ENCODE assay signal across 25 cellular contexts in the genomic region with DNA sequence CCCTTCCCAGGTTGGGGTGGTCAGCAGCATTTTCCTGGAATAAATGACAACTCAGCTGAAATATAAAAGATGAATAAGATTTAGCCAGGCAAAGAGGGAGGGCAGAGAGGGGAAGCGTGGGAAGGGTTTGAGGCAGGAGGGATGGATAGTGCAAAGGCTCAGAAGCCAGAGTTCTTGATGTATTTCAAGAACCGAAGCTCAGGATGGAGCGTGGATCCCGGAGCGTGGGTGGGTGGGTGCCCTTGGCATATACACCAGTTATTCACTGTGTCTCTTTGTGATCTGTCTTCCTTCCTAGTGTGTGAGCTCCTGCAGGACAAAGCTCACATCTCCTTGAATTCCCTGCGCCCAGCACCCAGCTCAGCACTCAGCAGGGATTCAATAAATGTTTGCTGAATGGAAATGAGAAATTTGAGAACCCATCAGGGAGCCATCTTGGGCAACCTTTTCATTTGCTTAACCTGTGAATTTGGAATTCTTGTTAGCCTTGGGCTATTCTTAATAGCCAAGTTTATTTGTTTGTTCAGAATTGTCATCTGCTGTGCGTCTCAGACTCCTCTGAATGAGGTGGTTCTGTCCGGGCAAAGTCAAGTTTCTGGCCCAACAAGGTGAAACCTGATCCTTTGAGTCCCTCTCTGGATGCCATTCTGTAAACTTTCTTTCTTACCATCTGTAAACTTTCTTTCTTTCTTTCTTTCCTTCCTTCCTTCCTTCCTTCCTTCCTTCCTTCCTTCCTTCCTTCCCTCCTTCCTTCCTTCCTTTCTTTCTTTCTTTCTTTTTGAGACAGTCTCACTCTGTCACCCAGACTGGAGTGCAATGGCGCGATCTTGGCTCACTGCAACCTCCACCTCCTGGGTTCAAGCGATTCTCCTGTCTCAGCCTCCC. TPM values are rescaled to one million over a fixed set of nuclear protein-coding genes. Genes with fewer than 3 reads are reported as not detected.
A peak's percentile ranks its signal among the peaks of the same experiment; 100 is the strongest.
DNase-seq lines count a peak whose midpoint lies in the region; ATAC-seq and TF ChIP-seq lines count a peak whose summit lies in the region.
"Had no signal": no experiment of that assay in that cellular context is flagged by ENCODE, and none has a peak within 500 bp of the region (broad histone marks: within the 10 kb centered on the region; RNA-seq: fewer than 3 reads in every experiment).

No MANE protein-coding gene starts in this region.

- no peaks in the 10 kb centered on the region for H3K27me3 ChIP-seq in PC-9 (ENCODE audit: insufficient read depth, low read depth)
- H3K27me3 ChIP-seq: BE2C had no signal

- ATAC-seq in GM18861 (IDR thresholded peaks at IDR 0.05; ENCODE audit: unreplicated experiment) (no peak), GM18511 (IDR thresholded peaks at IDR 0.05; ENCODE audit: unreplicated experiment) (no peak)
- ATAC-seq: activated CD4-positive, CD25-positive, alpha-beta regulatory T cell treated with anti-CD3 and anti-CD28 coated beads, Interleukin-2, amount 50 U/mL, for 24 hours; activated T-cell treated with anti-CD3 and anti-CD28 coated beads, Interleukin-2, amount 50 U/mL, for 4 hours had no signal

- H3K79me2 ChIP-seq in PC-9 (ENCODE audit: low read depth) = no peaks in the 10 kb centered on the region

- no peaks in the 10 kb centered on the region for H3K9me2 ChIP-seq in PC-9 (ENCODE audit: insufficient read depth)

- H2AFZ ChIP-seq in PC-9 = no peak overlapping the region

- H3K4me1 ChIP-seq in PC-9 (replicated peaks; ENCODE audit: insufficient read depth) = peaks cover 50% of the 10 kb centered on the region
- H3K4me1 ChIP-seq: BE2C had no signal

- TF ChIP-seq CTCF in PC-9 (conservative IDR thresholded peaks at IDR 0.05) = no peak
- no peak for TF ChIP-seq CTCF in GM10248 (IDR thresholded peaks at IDR 0.05; ENCODE audit: control extremely low read depth, extremely low read depth, low read depth, missing control alignments)

- POLR2A ChIA-PET in PC-9 (lab: Charles Lee; ENCODE audit: unreplicated experiment) (interaction anchor here (0.7 kb wide), 1 partner anchor 176 kb away, joined by 3 read pairs; no protein-coding TSS in a partner anchor), GM10248 (lab: Yijun Ruan, JAX) (no interaction called here)

- peaks cover 38% of the 10 kb centered on the region for H3F3A ChIP-seq in PC-9 (ENCODE audit: insufficient read depth, low read depth)

- H3K27ac ChIP-seq in PC-9 = peak overlapping the region; percentile 44

- intact Hi-C loops in PC-9 (cut with micrococcal nuclease; ENCODE audit: unreplicated experiment) = loop anchor here (10.0 kb wide), 1 partner anchor 401 kb away; no protein-coding TSS in a partner anchor

- CTCF ChIA-PET in PC-9 (lab: Charles Lee) = interaction anchor here (0.9 kb wide), 1 partner anchor 26 kb away, joined by 4 read pairs; no protein-coding TSS in a partner anchor
- CTCF ChIA-PET in GM10248 (lab: Yijun Ruan, JAX) = interaction anchor here (0.7 kb wide), 1 partner anchor 9 kb away, joined by 4 read pairs; no protein-coding TSS in a partner anchor

- H3K9me3 ChIP-seq in PC-9 (ENCODE audit: insufficient read depth, low read depth) = no peaks in the 10 kb centered on the region
- H3K9me3 ChIP-seq: BE2C had no signal

- BruUV-seq in PC-9 (replicated peaks; lab: Mats Ljungman, UMichigan) = no TSS peak

- peak overlapping the region; percentile 58 for H3K4me2 ChIP-seq in PC-9

- no peaks in the 10 kb centered on the region for H4K20me1 ChIP-seq in PC-9 (ENCODE audit: insufficient read depth)

- DNase-seq in NCI-H2107 treated with DMSO at 0.1 percent for 48 hours (lab: John Stamatoyannopoulos, UW; ENCODE audit: unreplicated experiment) = peak; percentile 31
- no peak for DNase-seq in NCI-H2107 (lab: John Stamatoyannopoulos, UW)
- peak; percentile 18 for DNase-seq in COR-L47 (lab: John Stamatoyannopoulos, UW)
- peak; percentile 48 to 97 for DNase-seq in PC-9
- peak; percentile 53 for DNase-seq in islet precursor cell
- no peak for DNase-seq in GM10248 (ENCODE audit: extremely low spot score)
- DNase-seq: activated CD8-positive, alpha-beta memory T cell treated with anti-CD3 and anti-CD28 coated beads for 24 hours; activated naive CD4-positive, alpha-beta T cell treated with Interleukin-2 at 50 U/mL for 16 hours; activated T-cell treated with anti-CD3 and anti-CD28 coated beads, Interleukin-2, amount 50 U/mL, for 4 hours; BE2C; caudate nucleus; foreskin melanocyte; hippocampal formation; NCI-H187; occipital lobe; retina; T-helper 9 cell had no signal

- no peak overlapping the region; the same call in 1 of the 2 replicates for H3K4me3 ChIP-seq in PC-9
- H3K4me3 ChIP-seq: lung had no signal

- H3K36me3 ChIP-seq in PC-9 (ENCODE audit: low read depth) = no peaks in the 10 kb centered on the region
- H3K36me3 ChIP-seq: BE2C had no signal

RNA-seq across cellular contexts. Expression of gene MMP9, which starts 13.3 kb away (rescaled TPM):
- total RNA-seq in PC-9 (2021) = not detected in 2 replicates
- total RNA-seq: myocyte, occipital lobe, SK-MEL-5 had no signal

RNA-seq across cellular contexts. Expression of gene ZNF335, which starts 23.5 kb away (rescaled TPM):
- 14.1 and 16.3 TPM in 2 replicates for total RNA-seq in PC-9 (2021)

RNA-seq across cellular contexts. Expression of gene SLC12A5, which starts 33.6 kb away (rescaled TPM):
- 6.0 and 8.7 TPM in 2 replicates for total RNA-seq in PC-9 (2021)
- total RNA-seq: activated T-cell treated with anti-CD3 and anti-CD28 coated beads, Interleukin-2, amount 50 U/mL, for 4 hours; epithelial cell of proximal tubule; myocyte; subcutaneous adipose tissue had no signal

Comparison
In these comparisons a context has a peak if more than half of its experiments do, and no peak if none do; other contexts are left out.
1. DNase-seq: peak in NCI-H2107 treated with DMSO at 0.1 percent for 48 hours (single experiment), COR-L47 (single experiment), PC-9 (2 of 2) and islet precursor cell (single experiment); none in NCI-H2107 (single experiment) and GM10248 (single experiment).